ENCODE assay signal across 8 cellular contexts in the genomic region with DNA sequence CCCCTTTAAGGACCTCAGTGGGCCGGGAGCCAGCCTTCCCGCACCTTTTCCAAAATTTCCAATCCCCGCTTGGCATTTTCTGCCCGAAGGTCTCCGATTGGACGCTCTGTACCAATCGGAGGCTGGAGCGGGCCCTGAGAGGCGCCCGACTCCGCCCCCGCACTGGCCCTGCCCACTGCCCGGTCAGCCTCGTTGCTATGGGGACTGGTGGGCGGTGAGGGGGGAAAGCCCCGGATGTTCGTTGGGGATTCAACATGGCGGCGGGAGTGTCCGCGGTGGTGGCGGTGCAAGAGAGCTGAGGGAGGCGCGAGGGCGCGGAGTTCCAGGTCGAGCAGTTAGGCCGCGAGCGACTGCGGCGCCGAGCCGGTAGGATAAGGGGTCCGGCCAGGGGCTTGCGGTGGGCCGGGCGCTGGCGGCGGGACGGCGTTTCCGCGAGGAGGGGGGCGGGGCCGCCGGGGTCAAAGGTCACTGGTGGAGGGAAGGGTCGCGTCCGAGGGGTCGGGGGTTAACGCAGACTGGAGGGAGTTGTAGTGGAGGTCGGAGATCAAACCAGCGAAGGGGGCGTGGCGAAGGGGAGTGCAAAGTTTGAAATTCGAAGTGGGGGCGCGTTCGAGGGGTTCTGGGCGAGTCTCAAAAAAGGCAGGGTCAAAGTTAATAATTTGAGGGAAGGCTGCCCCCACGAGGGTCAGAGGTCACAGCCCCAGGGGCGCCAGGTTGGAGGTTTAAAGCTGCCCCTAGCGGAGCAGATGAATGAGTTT.
DNase-seq lines count a peak whose midpoint lies in the region; ATAC-seq lines count a peak whose summit lies in the region.

A gene (plus strand): TSS at position 233 of the 758 bp plus-strand sequence. CDS start 43,768 bp downstream, outside the sequence.

- peaks cover 62% of the 10 kb centered on the region for H3K4me1 ChIP-seq in BLaER1

- H3K4me2 ChIP-seq in BLaER1, result peak within 1 kb of the TSS; percentile 99

- H3K9me3 ChIP-seq in BLaER1, result no peaks in the 10 kb centered on the region

- peak within 1 kb of the TSS; percentile 85 for H3K9ac ChIP-seq in BLaER1

- H3K27ac ChIP-seq in BLaER1, result peak within 1 kb of the TSS; percentile 89

- peak within 1 kb of the TSS; percentile 89 for H3K4me3 ChIP-seq in BLaER1

- peaks cover 36% of the 10 kb centered on the region for H4K20me1 ChIP-seq in BLaER1

- no peaks in the 10 kb centered on the region for H3K36me3 ChIP-seq in BLaER1

- ATAC-seq in GM19328 (IDR thresholded peaks at IDR 0.05; ENCODE audit: unreplicated experiment) (peak; percentile 94), HG03520 (IDR thresholded peaks at IDR 0.05; ENCODE audit: unreplicated experiment) (peak; percentile 84)

- DNase-seq in NCI-H748 (lab: John Stamatoyannopoulos, UW; ENCODE audit: unreplicated experiment), result peak; percentile 99
- DNase-seq in activated CD4-positive, alpha-beta T cell treated with anti-CD3 and anti-CD28 coated beads, Interleukin-2, amount 50 U/mL, for 1 hour, result peak; percentile 94
- DNase-seq in cortex of kidney (lab: John Stamatoyannopoulos, UW), result peak; percentile 71
- DNase-seq in left kidney (ENCODE audit: low read depth, low spot score), result peak; percentile 99
- peak; percentile 99 for DNase-seq in stimulated activated CD4-positive, alpha-beta T cell treated with anti-CD3 and anti-CD28 coated beads, Interleukin-2, amount 100 ng/mL, for 24 hours

- no peaks in the 10 kb centered on the region for H3K27me3 ChIP-seq in BLaER1

Comparison
In these comparisons a context has a peak if more than half of its experiments do, and no peak if none do; other contexts are left out.
1. Peak in every context shown above with its lines: DNase-seq, ATAC-seq, H3K4me3 ChIP-seq and H3K27ac ChIP-seq.